ENCODE assay signal across 8 cellular contexts in the genomic region with DNA sequence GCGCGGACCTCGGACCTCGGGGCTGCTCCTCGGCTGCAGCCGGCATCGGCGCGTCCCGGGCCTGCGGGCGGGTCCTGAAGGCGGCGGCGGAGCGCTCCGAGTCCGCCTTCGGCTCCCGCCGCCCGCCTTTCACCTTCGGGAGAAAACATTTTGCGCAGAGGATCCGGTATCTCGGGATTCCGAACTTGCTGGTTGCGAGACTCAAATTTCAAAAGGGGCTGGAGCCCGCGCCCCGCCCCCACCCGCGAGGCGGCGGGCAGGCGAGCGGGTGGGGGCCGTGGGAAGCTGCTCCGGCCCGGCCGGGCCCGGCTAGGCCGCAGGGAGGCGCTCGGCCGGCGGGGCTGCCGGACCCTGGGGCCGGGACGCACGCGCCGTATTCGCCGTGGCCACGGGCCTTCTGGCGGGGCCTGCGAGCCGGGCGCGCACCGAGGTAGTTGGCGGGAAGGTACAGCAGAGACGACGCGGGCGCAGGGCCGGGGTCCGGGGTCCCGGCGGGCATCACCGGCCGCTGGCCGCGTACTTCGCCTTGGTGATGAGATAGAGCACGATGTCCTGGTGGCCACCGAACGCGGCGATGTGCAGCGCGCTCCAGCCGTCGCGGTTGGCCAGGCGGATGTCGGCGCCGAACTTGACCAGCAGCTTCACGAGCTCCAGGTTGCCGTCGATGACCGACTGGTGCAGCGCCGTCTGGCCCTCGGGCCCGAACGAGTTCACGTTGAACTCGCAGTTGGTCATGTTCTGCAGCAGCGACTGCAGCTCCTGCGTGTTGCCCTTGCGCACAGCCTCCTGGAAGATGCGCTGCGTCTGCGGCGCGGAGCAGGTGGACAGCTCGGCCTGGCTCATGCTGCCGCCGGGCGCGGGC. TPM values are rescaled to one million over a fixed set of nuclear protein-coding genes. Genes with fewer than 3 reads are reported as not detected.
DNase-seq lines count a peak whose midpoint lies in the region; ATAC-seq and TF ChIP-seq lines count a peak whose summit lies in the region.

No MANE protein-coding gene starts in this region.

- H3K27ac ChIP-seq in CD4-positive, alpha-beta T cell (ENCODE audit: low read depth, low read length) = no peak overlapping the region
- H3K27ac ChIP-seq in HUES6 (ENCODE audit: low read depth, low read length) (no peak overlapping the region), VCaP (peak overlapping the region; percentile 96), esophagus squamous epithelium (peak overlapping the region; percentile 68 to 91 (median 83)), neural cell (ENCODE audit: low read length) (no peak overlapping the region)

- H3K9me2 ChIP-seq in neural cell (ENCODE audit: insufficient read depth, low read length) = no peaks in the 10 kb centered on the region

- peak; percentile 13 for ATAC-seq in CD4-positive, alpha-beta T cell (ENCODE audit: poor library complexity)
- ATAC-seq in GM18511 (IDR thresholded peaks at IDR 0.05; ENCODE audit: unreplicated experiment) (peak; percentile 7), GM19467 (IDR thresholded peaks at IDR 0.05; ENCODE audit: unreplicated experiment) (no peak), GM18873 (IDR thresholded peaks at IDR 0.05; ENCODE audit: low FRiP score, unreplicated experiment) (no peak)

- WGBS in esophagus squamous epithelium, 2 donors = 0 to 5% methylated on average over 11 to 13 of the region's 114 CpGs

- H3F3A ChIP-seq in neural cell (ENCODE audit: insufficient read depth, low read length, poor library complexity, severe bottlenecking) = no peaks in the 10 kb centered on the region

- TF ChIP-seq EP300 in neural cell (conservative IDR thresholded peaks at IDR 0.05; ENCODE audit: poor library complexity, severe bottlenecking) = no peak

- no peaks in the 10 kb centered on the region for H3K36me3 Mint-ChIP-seq in CD4-positive, alpha-beta T cell (ENCODE audit: low read depth)

- H3K4me3 Mint-ChIP-seq in CD4-positive, alpha-beta T cell = peak overlapping the region; percentile 48

- H3K4me1 ChIP-seq in HUES6 (ENCODE audit: control insufficient read depth, insufficient read depth, low read length) = peaks cover 65% of the 10 kb centered on the region
- H3K4me1 ChIP-seq in esophagus squamous epithelium = peaks cover 62 to 94% (median 63%) of the 10 kb centered on the region in 3 donors

- peak overlapping the region; percentile 38 for H3K4me2 ChIP-seq in neural cell (ENCODE audit: low read length)

- peak overlapping the region; percentile 59 for H3K9ac ChIP-seq in HUES6 (ENCODE audit: low read length)
- H3K9ac ChIP-seq in neural cell (ENCODE audit: low read length) = peak overlapping the region; percentile 60

- TF ChIP-seq RAD21 in neural cell (conservative IDR thresholded peaks at IDR 0.05) = no peak

- H3K27ac Mint-ChIP-seq in CD4-positive, alpha-beta T cell = no peak overlapping the region

- H3K27me3 ChIP-seq in CD4-positive, alpha-beta T cell (ENCODE audit: control insufficient read depth, insufficient read depth, low read length) = peaks cover 47% of the 10 kb centered on the region
- H3K27me3 ChIP-seq in HUES6 (ENCODE audit: control insufficient read depth, insufficient read depth, low read length) (peaks cover 50% of the 10 kb centered on the region), esophagus squamous epithelium (peaks cover 0 to 73% (median 2%) of the 10 kb centered on the region in 4 donors), neural cell (ENCODE audit: insufficient read depth, low read depth, low read length) (no peaks in the 10 kb centered on the region)

- H3K4me3 ChIP-seq in HUES6 (ENCODE audit: low read depth, low read length) (peak overlapping the region; percentile 77), esophagus squamous epithelium (peak overlapping the region; percentile 53 to 79 (median 58)), neural cell (ENCODE audit: low read length) (peak overlapping the region; percentile 85)

- TF ChIP-seq CTCF in CD4-positive, alpha-beta T cell (IDR thresholded peaks at IDR 0.05) = no peak
- TF ChIP-seq CTCF in VCaP (conservative IDR thresholded peaks at IDR 0.05) = peak; percentile 77
- TF ChIP-seq CTCF in esophagus squamous epithelium (IDR thresholded peaks at IDR 0.05) = peak in 3 of 6 experiments; percentile 18 to 33 (median 25)
- peak; percentile 50 for TF ChIP-seq CTCF in neural cell (IDR thresholded peaks at IDR 0.05; ENCODE audit: poor library complexity, severe bottlenecking)

- H3K36me3 ChIP-seq in HUES6 (ENCODE audit: control insufficient read depth, insufficient read depth, low read length) = no peaks in the 10 kb centered on the region
- H3K36me3 ChIP-seq in esophagus squamous epithelium = peaks cover 0 to 15% (median 0%) of the 10 kb centered on the region in 3 donors
- H3K36me3 ChIP-seq in neural cell (ENCODE audit: insufficient read depth, low read length) = no peaks in the 10 kb centered on the region

- CTCF ChIA-PET in CD4-positive, alpha-beta T cell (lab: Charles Lee) = interaction anchor here (0.6 to 1.7 kb wide), 8 partner anchors 10 to 215 kb away, joined by 3 to 5 read pairs (median 3); a partner anchor contains a TSS

- peaks cover 4% of the 10 kb centered on the region for H3K79me2 ChIP-seq in neural cell (replicated peaks; ENCODE audit: insufficient read depth, low read length)

- H3K27me3 Mint-ChIP-seq in CD4-positive, alpha-beta T cell = peaks cover 21% of the 10 kb centered on the region

- intact Hi-C loops in CD4-positive, alpha-beta T cell (cut with DNase I, micrococcal nuclease) = loop anchor here in 1 of 2 experiments (5.0 kb wide), 1 partner anchor 161 kb away; no protein-coding TSS in a partner anchor
- intact Hi-C loops in esophagus squamous epithelium (cut with DNase I) = no loop called here

- no peaks in the 10 kb centered on the region for H3K9me3 ChIP-seq in CD4-positive, alpha-beta T cell (ENCODE audit: control insufficient read depth, low read length)
- H3K9me3 ChIP-seq in HUES6 (ENCODE audit: control insufficient read depth, insufficient read depth, low read depth, low read length) = no peaks in the 10 kb centered on the region
- no peaks in the 10 kb centered on the region for H3K9me3 ChIP-seq in esophagus squamous epithelium
- H3K9me3 ChIP-seq in neural cell (ENCODE audit: low read length) = no peaks in the 10 kb centered on the region

- no peak for TF ChIP-seq POLR2A in esophagus squamous epithelium (IDR thresholded peaks at IDR 0.05)

- POLR2A ChIA-PET in CD4-positive, alpha-beta T cell (lab: Charles Lee) = interaction anchor here (0.7 to 2.2 kb wide), 9 partner anchors 12 to 215 kb away, joined by 3 to 11 read pairs (median 5); a partner anchor contains a TSS

- no peaks in the 10 kb centered on the region for H3K9me3 Mint-ChIP-seq in CD4-positive, alpha-beta T cell

- no peaks in the 10 kb centered on the region for H4K20me1 ChIP-seq in neural cell (ENCODE audit: insufficient read depth)

- DNase-seq in CD4-positive, alpha-beta T cell = no peak
- no peak for DNase-seq in esophagus squamous epithelium (lab: John Stamatoyannopoulos, UW)

- H2AFZ ChIP-seq in neural cell (ENCODE audit: low read depth, low read length) = no peak overlapping the region

- peaks cover 11% of the 10 kb centered on the region for H3K4me1 Mint-ChIP-seq in CD4-positive, alpha-beta T cell (ENCODE audit: low read depth)

TF ChIP-seq in neural cell, 6 proteins besides CTCF, POLR2A, EP300 and RAD21:
- TF ChIP-seq SMC3 (conservative IDR thresholded peaks at IDR 0.05; ENCODE audit: poor library complexity) (no peak), MXI1 (conservative IDR thresholded peaks at IDR 0.05; ENCODE audit: poor library complexity, severe bottlenecking) (peak; percentile 43), TAF1 (IDR thresholded peaks at IDR 0.05; ENCODE audit: low read depth) (no peak), EZH2 (IDR thresholded peaks at IDR 0.05; ENCODE audit: borderline replicate concordance, insufficient read depth, low read length, poor library complexity, severe bottlenecking) (no peak), POLR2AphosphoS5 (IDR thresholded peaks at IDR 0.05) (no peak)
- TF ChIP-seq, protein P1, sequence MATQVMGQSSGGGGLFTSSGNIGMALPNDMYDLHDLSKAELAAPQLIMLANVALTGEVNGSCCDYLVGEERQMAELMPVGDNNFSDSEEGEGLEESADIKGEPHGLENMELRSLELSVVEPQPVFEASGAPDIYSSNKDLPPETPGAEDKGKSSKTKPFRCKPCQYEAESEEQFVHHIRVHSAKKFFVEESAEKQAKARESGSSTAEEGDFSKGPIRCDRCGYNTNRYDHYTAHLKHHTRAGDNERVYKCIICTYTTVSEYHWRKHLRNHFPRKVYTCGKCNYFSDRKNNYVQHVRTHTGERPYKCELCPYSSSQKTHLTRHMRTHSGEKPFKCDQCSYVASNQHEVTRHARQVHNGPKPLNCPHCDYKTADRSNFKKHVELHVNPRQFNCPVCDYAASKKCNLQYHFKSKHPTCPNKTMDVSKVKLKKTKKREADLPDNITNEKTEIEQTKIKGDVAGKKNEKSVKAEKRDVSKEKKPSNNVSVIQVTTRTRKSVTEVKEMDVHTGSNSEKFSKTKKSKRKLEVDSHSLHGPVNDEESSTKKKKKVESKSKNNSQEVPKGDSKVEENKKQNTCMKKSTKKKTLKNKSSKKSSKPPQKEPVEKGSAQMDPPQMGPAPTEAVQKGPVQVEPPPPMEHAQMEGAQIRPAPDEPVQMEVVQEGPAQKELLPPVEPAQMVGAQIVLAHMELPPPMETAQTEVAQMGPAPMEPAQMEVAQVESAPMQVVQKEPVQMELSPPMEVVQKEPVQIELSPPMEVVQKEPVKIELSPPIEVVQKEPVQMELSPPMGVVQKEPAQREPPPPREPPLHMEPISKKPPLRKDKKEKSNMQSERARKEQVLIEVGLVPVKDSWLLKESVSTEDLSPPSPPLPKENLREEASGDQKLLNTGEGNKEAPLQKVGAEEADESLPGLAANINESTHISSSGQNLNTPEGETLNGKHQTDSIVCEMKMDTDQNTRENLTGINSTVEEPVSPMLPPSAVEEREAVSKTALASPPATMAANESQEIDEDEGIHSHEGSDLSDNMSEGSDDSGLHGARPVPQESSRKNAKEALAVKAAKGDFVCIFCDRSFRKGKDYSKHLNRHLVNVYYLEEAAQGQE (IDR thresholded peaks at IDR 0.05; ENCODE audit: borderline replicate concordance) = no peak

RNA-seq across cellular contexts. Expression of a gene that starts 0.8 kb away (rescaled TPM):
- 1 to 10 TPM in 1 of 2 experiments, under 1 TPM in 1; 0.96 to 1.4 TPM for total RNA-seq in CD4-positive, alpha-beta T cell
- total RNA-seq in esophagus squamous epithelium = 10 to 100 TPM; 19.6 to 33.9 (median 27.5) TPM
- polyA plus RNA-seq in neural cell = 1.4 and 2.3 TPM in 2 replicates
- 2.8 and 4.1 TPM in 2 replicates for polyA minus RNA-seq in neural cell

RNA-seq across cellular contexts. Expression of a gene that starts 23.8 kb away (rescaled TPM):
- under 1 TPM; 0.67 to 0.80 TPM for total RNA-seq in CD4-positive, alpha-beta T cell
- 10 to 100 TPM in 3 of 4 donors, 1 to 10 TPM in 1; 8.8 to 17.5 (median 13.5) TPM for total RNA-seq in esophagus squamous epithelium
- 0.50 and 0.70 TPM in 2 replicates for polyA plus RNA-seq in neural cell
- 0.93 and 1.2 TPM in 2 replicates for polyA minus RNA-seq in neural cell

RNA-seq across cellular contexts. Expression of a gene that starts 46.2 kb away (rescaled TPM):
- 10 to 100 TPM; 20.7 to 21.2 TPM for total RNA-seq in CD4-positive, alpha-beta T cell
- 10 to 100 TPM; 26.1 to 41.4 (median 35.2) TPM for total RNA-seq in esophagus squamous epithelium
- 64.7 and 82.2 TPM in 2 replicates for polyA plus RNA-seq in neural cell
- polyA minus RNA-seq in neural cell = 57.4 and 70.1 TPM in 2 replicates

RNA-seq across cellular contexts. Expression of a gene that starts 50.2 kb away (rescaled TPM):
- not detected for total RNA-seq in CD4-positive, alpha-beta T cell
- not detected for total RNA-seq in esophagus squamous epithelium
- polyA plus RNA-seq in neural cell = not detected in 2 replicates
- not detected in 2 replicates for polyA minus RNA-seq in neural cell

Comparison
In these comparisons a context has a peak if more than half of its experiments do, and no peak if none do; other contexts are left out.
1. ATAC-seq: peak in CD4-positive, alpha-beta T cell (single experiment) and GM18511 (single experiment); none in GM19467 (single experiment) and GM18873 (single experiment).
2. H3K27ac ChIP-seq: peak in VCaP (single experiment) and esophagus squamous epithelium (4 of 4); none in CD4-positive, alpha-beta T cell (single experiment), HUES6 (single experiment) and neural cell (single experiment).
3. RNA of a gene that starts 0.8 kb away (total RNA-seq): 19.6 to 33.9 TPM in esophagus squamous epithelium; 0.96 to 1.4 TPM in CD4-positive, alpha-beta T cell; every median in the first group is over 4 times any median in the second.
4. RNA of a gene that starts 23.8 kb away (total RNA-seq): 8.8 to 17.5 TPM in esophagus squamous epithelium; 0.67 to 0.80 TPM in CD4-positive, alpha-beta T cell; every median in the first group is over 4 times any median in the second.
5. Peak in every context shown above with its lines, with median percentiles within 50 percentile points of each other: H3K4me3 ChIP-seq.